8 cellular contexts compared by ENCODE assay signal in genomic region chr1:56477164-56478111, GRCh38.
A peak's percentile ranks its signal among the peaks of the same experiment; 100 is the strongest.
DNase-seq lines count a peak whose midpoint lies in the region; ATAC-seq and TF ChIP-seq lines count a peak whose summit lies in the region.

No MANE protein-coding gene starts in this region.

- H3K4me1 ChIP-seq in osteoblast (ENCODE audit: insufficient read depth, low read length) = peaks cover 5% of the 10 kb centered on the region
- no peaks in the 10 kb centered on the region for H3K4me1 ChIP-seq in naive thymus-derived CD4-positive, alpha-beta T cell (ENCODE audit: control insufficient read depth in 2 of 2, insufficient read depth in 2 of 2, low read length in 2 of 2)

- no peaks in the 10 kb centered on the region for H4K20me1 ChIP-seq in osteoblast (ENCODE audit: insufficient read depth, low read length)

- H3K4me1 Mint-ChIP-seq in naive thymus-derived CD4-positive, alpha-beta T cell = peaks cover 0 to 5% (median 0%) of the 10 kb centered on the region in 7 donors
- H3K4me1 Mint-ChIP-seq in activated CD8-positive, alpha-beta T cell treated with anti-CD3 and anti-CD28 coated beads, Interleukin-2, amount 10 ng/mL, durations not matched to agents 7 days and 5 days (ENCODE audit: low read depth) = peaks cover 4% of the 10 kb centered on the region

- H3K4me3 Mint-ChIP-seq in naive thymus-derived CD4-positive, alpha-beta T cell = peak overlapping the region in 1 of 10 donors; percentile 30
- no peak overlapping the region for H3K4me3 Mint-ChIP-seq in activated CD8-positive, alpha-beta T cell treated with anti-CD3 and anti-CD28 coated beads, Interleukin-2, amount 10 ng/mL, durations not matched to agents 7 days and 5 days

- peaks cover 0 to 20% (median 3%) of the 10 kb centered on the region in 11 donors for H3K9me3 Mint-ChIP-seq in naive thymus-derived CD4-positive, alpha-beta T cell
- H3K9me3 Mint-ChIP-seq in activated CD8-positive, alpha-beta T cell treated with anti-CD3 and anti-CD28 coated beads, Interleukin-2, amount 10 ng/mL, durations not matched to agents 7 days and 5 days (ENCODE audit: insufficient read depth) = no peaks in the 10 kb centered on the region

- TF ChIP-seq POLR2A in GM18505 (IDR thresholded peaks at IDR 0.05; ENCODE audit: borderline replicate concordance, extremely low read depth, insufficient read depth, insufficient read length) = no peak

- H3K27me3 ChIP-seq in osteoblast (ENCODE audit: insufficient read depth, low read length) = no peaks in the 10 kb centered on the region
- H3K27me3 ChIP-seq in naive thymus-derived CD4-positive, alpha-beta T cell (ENCODE audit: control insufficient read depth in 2 of 2, insufficient read depth in 2 of 2, low read length in 2 of 2) = no peaks in the 10 kb centered on the region

- H3K9me3 ChIP-seq in osteoblast (ENCODE audit: low read depth, low read length) = no peaks in the 10 kb centered on the region
- H3K9me3 ChIP-seq in naive thymus-derived CD4-positive, alpha-beta T cell (ENCODE audit: control insufficient read depth in 2 of 3, low read length in 3 of 3) = no peaks in the 10 kb centered on the region

- POLR2A ChIA-PET in naive thymus-derived CD4-positive, alpha-beta T cell (lab: Charles Lee) = no interaction called here
- POLR2A ChIA-PET in activated CD8-positive, alpha-beta T cell treated with anti-CD3 and anti-CD28 coated beads, Interleukin-2, amount 10 ng/mL, durations not matched to agents 7 days and 5 days (lab: Charles Lee) = no interaction called here

- peak; percentile 20 for DNase-seq in G401 (ENCODE audit: low spot score)
- DNase-seq in cardiac septum (ENCODE audit: low spot score) = peak; percentile 84
- DNase-seq in osteoblast (ENCODE audit: insufficient read length, low spot score, missing footprints) = peak; percentile 82
- DNase-seq in naive thymus-derived CD4-positive, alpha-beta T cell = no peak
- no peak for DNase-seq in NCI-H2171 treated with DMSO at 0.1 percent for 48 hours (lab: John Stamatoyannopoulos, UW)
- no peak for DNase-seq in activated CD8-positive, alpha-beta T cell treated with anti-CD3 and anti-CD28 coated beads, Interleukin-2, amount 10 ng/mL, durations not matched to agents 7 days and 5 days

- peak overlapping the region; percentile 81 for H3K4me2 ChIP-seq in osteoblast (ENCODE audit: insufficient read depth, low read length)

- H3K36me3 Mint-ChIP-seq in naive thymus-derived CD4-positive, alpha-beta T cell = peaks cover 0 to 11% (median 0%) of the 10 kb centered on the region in 5 donors
- H3K36me3 Mint-ChIP-seq in activated CD8-positive, alpha-beta T cell treated with anti-CD3 and anti-CD28 coated beads, Interleukin-2, amount 10 ng/mL, durations not matched to agents 7 days and 5 days (ENCODE audit: low read depth) = no peaks in the 10 kb centered on the region

- H3K27ac ChIP-seq in VCaP = peak overlapping the region; percentile 65; the same call in 1 of the 2 replicates
- no peak overlapping the region for H3K27ac ChIP-seq in osteoblast (ENCODE audit: low read depth, low read length)
- H3K27ac ChIP-seq in naive thymus-derived CD4-positive, alpha-beta T cell (ENCODE audit: low read depth, low read length) = no peak overlapping the region

- H3K27ac Mint-ChIP-seq in naive thymus-derived CD4-positive, alpha-beta T cell = no peak overlapping the region
- no peak overlapping the region for H3K27ac Mint-ChIP-seq in activated CD8-positive, alpha-beta T cell treated with anti-CD3 and anti-CD28 coated beads, Interleukin-2, amount 10 ng/mL, durations not matched to agents 7 days and 5 days

- TF ChIP-seq CTCF in VCaP (conservative IDR thresholded peaks at IDR 0.05) (no peak), osteoblast (IDR thresholded peaks at IDR 0.05; ENCODE audit: extremely low read depth, low read depth, low read length) (no peak)

- intact Hi-C loops in cardiac septum (cut with DNase I) = no loop called here
- intact Hi-C loops in naive thymus-derived CD4-positive, alpha-beta T cell (cut with micrococcal nuclease) = no loop called here

- CTCF ChIA-PET in naive thymus-derived CD4-positive, alpha-beta T cell (lab: Charles Lee) = no interaction called here
- CTCF ChIA-PET in activated CD8-positive, alpha-beta T cell treated with anti-CD3 and anti-CD28 coated beads, Interleukin-2, amount 10 ng/mL, durations not matched to agents 7 days and 5 days (lab: Charles Lee) = no interaction called here

- no peaks in the 10 kb centered on the region for H3K79me2 ChIP-seq in osteoblast (ENCODE audit: insufficient read depth, low read length)

- in situ Hi-C loops in G401 (cut with HindIII; ENCODE audit: low sequenced_read_pairs) = no loop called here

- H3K27me3 Mint-ChIP-seq in naive thymus-derived CD4-positive, alpha-beta T cell = peaks cover 33 to 65% (median 51%) of the 10 kb centered on the region in 5 donors
- H3K27me3 Mint-ChIP-seq in activated CD8-positive, alpha-beta T cell treated with anti-CD3 and anti-CD28 coated beads, Interleukin-2, amount 10 ng/mL, durations not matched to agents 7 days and 5 days (ENCODE audit: low read depth) = peaks cover 22% of the 10 kb centered on the region

- ATAC-seq in naive thymus-derived CD4-positive, alpha-beta T cell = no peak
- ATAC-seq in GM18505 (IDR thresholded peaks at IDR 0.05; ENCODE audit: unreplicated experiment) = no peak
- ATAC-seq in activated CD8-positive, alpha-beta T cell treated with anti-CD3 and anti-CD28 coated beads, Interleukin-2, amount 10 ng/mL, durations not matched to agents 7 days and 5 days = no peak

- peak overlapping the region; percentile 75 for H3K4me3 ChIP-seq in osteoblast (ENCODE audit: insufficient read depth, low read length)
- no peak overlapping the region for H3K4me3 ChIP-seq in naive thymus-derived CD4-positive, alpha-beta T cell (ENCODE audit: low read length)

- H2AFZ ChIP-seq in osteoblast (ENCODE audit: low read length) = peak overlapping the region; percentile 79

- H3K36me3 ChIP-seq in osteoblast (ENCODE audit: insufficient read depth, low read length) = no peaks in the 10 kb centered on the region
- H3K36me3 ChIP-seq in naive thymus-derived CD4-positive, alpha-beta T cell (ENCODE audit: control insufficient read depth in 2 of 3, insufficient read depth in 3 of 3, low read length in 3 of 3) = no peaks in the 10 kb centered on the region

Comparison
In these comparisons a context has a peak if more than half of its experiments do, and no peak if none do; other contexts are left out.
1. DNase-seq: peak in G401 (single experiment), cardiac septum (single experiment) and osteoblast (single experiment); none in naive thymus-derived CD4-positive, alpha-beta T cell (0 of 9), NCI-H2171 treated with DMSO at 0.1 percent for 48 hours (single experiment) and activated CD8-positive, alpha-beta T cell treated with anti-CD3 and anti-CD28 coated beads, Interleukin-2, amount 10 ng/mL, durations not matched to agents 7 days and 5 days (single experiment).